9 cellular contexts compared by ENCODE assay signal in genomic region chr6:135094403-135094821, GRCh38. TPM values are rescaled to one million over a fixed set of nuclear protein-coding genes. Genes with fewer than 3 reads are reported as not detected.
A peak's percentile ranks its signal among the peaks of the same experiment; 100 is the strongest.
DNase-seq lines count a peak whose midpoint lies in the region; ATAC-seq and TF ChIP-seq lines count a peak whose summit lies in the region.
"Had no signal": no experiment of that assay in that cellular context is flagged by ENCODE, and none has a peak within 500 bp of the region (broad histone marks: within the 10 kb centered on the region; RNA-seq: fewer than 3 reads in every experiment).

No MANE protein-coding gene starts in this region.

- POLR2A ChIA-PET in activated CD8-positive, alpha-beta T cell treated with anti-CD3 and anti-CD28 coated beads for 36 hours (lab: Charles Lee) = interaction anchor here (0.7 to 2.0 kb wide), 13 partner anchors 8 to 88 kb away, joined by 3 to 13 read pairs (median 4); partner anchors contain the start of gene MYB

- no peak for TF ChIP-seq CTCF in activated CD8-positive, alpha-beta T cell treated with anti-CD3 and anti-CD28 coated beads for 36 hours (IDR thresholded peaks at IDR 0.05)
- no peak for TF ChIP-seq CTCF in tibial nerve (IDR thresholded peaks at IDR 0.05)

- TF ChIP-seq EP300 in tibial nerve (IDR thresholded peaks at IDR 0.05) = no peak

- H3K4me1 Mint-ChIP-seq in activated T-cell treated with anti-CD3 and anti-CD28 coated beads, Interleukin-2, amount 50 U/mL, for 24 hours (ENCODE audit: low read depth) = peaks cover 81% of the 10 kb centered on the region
- H3K4me1 Mint-ChIP-seq in activated CD8-positive, alpha-beta T cell treated with anti-CD3 and anti-CD28 coated beads for 36 hours (ENCODE audit: low read depth) = peaks cover 73% of the 10 kb centered on the region

- DNase-seq in activated T-cell treated with anti-CD3 and anti-CD28 coated beads, Interleukin-2, amount 50 U/mL, for 24 hours = no peak
- DNase-seq in activated T-cell treated with anti-CD3 and anti-CD28 coated beads, Interleukin-2, amount 50 U/mL, for 48 hours = no peak
- DNase-seq in activated CD8-positive, alpha-beta T cell treated with anti-CD3 and anti-CD28 coated beads for 36 hours = peak; percentile 69
- DNase-seq in stimulated activated naive CD4-positive, alpha-beta T cell (lab: John Stamatoyannopoulos, UW) = peak; percentile 5 to 68 (median 34)
- DNase-seq in SK-N-DZ (ENCODE audit: low spot score) = no peak
- DNase-seq in dermis blood vessel endothelial cell = no peak
- no peak for DNase-seq in tibial nerve (ENCODE audit: low spot score in 2 of 2)
- DNase-seq: NCI-H1417 treated with DMSO at 0.1 percent for 48 hours had no signal

- H3K9me3 ChIP-seq in tibial nerve = no peaks in the 10 kb centered on the region

- CTCF ChIA-PET in activated CD8-positive, alpha-beta T cell treated with anti-CD3 and anti-CD28 coated beads for 36 hours (lab: Charles Lee) = interaction anchor here (0.8 to 2.6 kb wide), 8 partner anchors 10 to 90 kb away, joined by 3 to 8 read pairs (median 4); partner anchors contain the start of gene HBS1L

- H3K4me1 ChIP-seq in tibial nerve = no peaks in the 10 kb centered on the region

- H3K27ac Mint-ChIP-seq in activated T-cell treated with anti-CD3 and anti-CD28 coated beads, Interleukin-2, amount 50 U/mL, for 24 hours = peak overlapping the region; percentile 91
- H3K27ac Mint-ChIP-seq in activated CD8-positive, alpha-beta T cell treated with anti-CD3 and anti-CD28 coated beads for 36 hours = peak overlapping the region; percentile 91

- intact Hi-C loops in activated CD8-positive, alpha-beta T cell treated with anti-CD3 and anti-CD28 coated beads for 36 hours (cut with micrococcal nuclease) = loop anchor here (2.0 to 5.0 kb wide), 3 partner anchors 20 to 68 kb away; no protein-coding TSS in a partner anchor

- no peaks in the 10 kb centered on the region for H3K36me3 ChIP-seq in tibial nerve

- H3K36me3 Mint-ChIP-seq in activated T-cell treated with anti-CD3 and anti-CD28 coated beads, Interleukin-2, amount 50 U/mL, for 24 hours (ENCODE audit: low read depth) = no peaks in the 10 kb centered on the region
- peaks cover 3% of the 10 kb centered on the region for H3K36me3 Mint-ChIP-seq in activated CD8-positive, alpha-beta T cell treated with anti-CD3 and anti-CD28 coated beads for 36 hours (ENCODE audit: low read depth)

- H3K4me3 ChIP-seq in tibial nerve = no peak overlapping the region

- H3K9me3 Mint-ChIP-seq in activated T-cell treated with anti-CD3 and anti-CD28 coated beads, Interleukin-2, amount 50 U/mL, for 24 hours = no peaks in the 10 kb centered on the region
- H3K9me3 Mint-ChIP-seq in activated CD8-positive, alpha-beta T cell treated with anti-CD3 and anti-CD28 coated beads for 36 hours = no peaks in the 10 kb centered on the region

- peak; percentile 53 for ATAC-seq in HG03108 (IDR thresholded peaks at IDR 0.05; ENCODE audit: unreplicated experiment)
- peak; percentile 90 for ATAC-seq in activated CD8-positive, alpha-beta T cell treated with anti-CD3 and anti-CD28 coated beads for 36 hours

- H3K27ac ChIP-seq in tibial nerve = no peak overlapping the region

- H3K27me3 Mint-ChIP-seq in activated T-cell treated with anti-CD3 and anti-CD28 coated beads, Interleukin-2, amount 50 U/mL, for 24 hours = no peaks in the 10 kb centered on the region
- no peaks in the 10 kb centered on the region for H3K27me3 Mint-ChIP-seq in activated CD8-positive, alpha-beta T cell treated with anti-CD3 and anti-CD28 coated beads for 36 hours

- TF ChIP-seq POLR2A in tibial nerve (IDR thresholded peaks at IDR 0.05) = no peak

- peak overlapping the region; percentile 30 for H3K4me3 Mint-ChIP-seq in activated T-cell treated with anti-CD3 and anti-CD28 coated beads, Interleukin-2, amount 50 U/mL, for 24 hours
- H3K4me3 Mint-ChIP-seq in activated CD8-positive, alpha-beta T cell treated with anti-CD3 and anti-CD28 coated beads for 36 hours = peak overlapping the region; percentile 39

- 78 to 93% methylated on average over 1 of the region's 1 CpG for WGBS in tibial nerve, 2 donors

- no peaks in the 10 kb centered on the region for H3K27me3 ChIP-seq in tibial nerve

RNA-seq across cellular contexts. Expression of gene HBS1L, which starts 39.8 kb away (rescaled TPM):
- total RNA-seq in activated CD8-positive, alpha-beta T cell treated with anti-CD3 and anti-CD28 coated beads for 36 hours = 100 to 1,000 TPM; 146 to 147 TPM
- 51.1 and 54.9 TPM in 2 replicates for polyA plus RNA-seq in SK-N-DZ (2014; cell fraction: cytosol; rRNA removed)
- polyA plus RNA-seq in SK-N-DZ (2014; cell fraction: nucleus; rRNA removed) = 25.2 and 51.2 TPM in 2 replicates
- total RNA-seq in dermis blood vessel endothelial cell (106 and 170 TPM in 2 replicates), tibial nerve (10 to 100 TPM; 31.2 to 54.2 (median 46.0) TPM)

Comparison
In these comparisons a context has a peak if more than half of its experiments do, and no peak if none do; other contexts are left out.
1. DNase-seq: peak in activated CD8-positive, alpha-beta T cell treated with anti-CD3 and anti-CD28 coated beads for 36 hours (single experiment) and stimulated activated naive CD4-positive, alpha-beta T cell (6 of 6); none in activated T-cell treated with anti-CD3 and anti-CD28 coated beads, Interleukin-2, amount 50 U/mL, for 24 hours (single experiment), activated T-cell treated with anti-CD3 and anti-CD28 coated beads, Interleukin-2, amount 50 U/mL, for 48 hours (0 of 2), SK-N-DZ (single experiment), dermis blood vessel endothelial cell (single experiment) and tibial nerve (0 of 2).